In genomic region chr19:49701271-49701786, GRCh38 we compare ENCODE assay signal across 3 cellular contexts.
TF ChIP-seq lines count a peak whose summit lies in the region.

No MANE protein-coding gene starts in this region.

TF ChIP-seq in SK-N-SH, 30 proteins besides CTCF, POLR2A, EP300 and RAD21 (continues in another document):
- TF ChIP-seq TEAD4 (IDR thresholded peaks at IDR 0.05; ENCODE audit: borderline replicate concordance, insufficient read depth) (no peak), MAX (IDR thresholded peaks at IDR 0.05; ENCODE audit: low read depth) (no peak), ELF1 (IDR thresholded peaks at IDR 0.05) (no peak), FOXJ3 (CRISPR knock-in tag; IDR thresholded peaks at IDR 0.05) (no peak), RXRA (IDR thresholded peaks at IDR 0.05; ENCODE audit: borderline replicate concordance, low read depth) (no peak), USF1 (IDR thresholded peaks at IDR 0.05; ENCODE audit: borderline replicate concordance, low read depth) (no peak), RCOR1 (IDR thresholded peaks at IDR 0.05; ENCODE audit: low read length) (no peak), EZH2phosphoT487 (IDR thresholded peaks at IDR 0.05; ENCODE audit: borderline replicate concordance, low read depth) (no peak), SMC3 (IDR thresholded peaks at IDR 0.05; ENCODE audit: low read depth, low read length) (no peak), USF2 (IDR thresholded peaks at IDR 0.05; ENCODE audit: borderline replicate concordance, low read depth, low read length) (no peak), GABPA (IDR thresholded peaks at IDR 0.05; ENCODE audit: low read depth) (no peak), REST (IDR thresholded peaks at IDR 0.05; ENCODE audit: low read depth, low read length) (no peak)

TF ChIP-seq in SK-N-SH treated with all-trans-retinoic acid at 6 μM for 48 hours, 23 proteins besides CTCF, POLR2A, EP300 and RAD21:
- TF ChIP-seq ZNF8 (CRISPR knock-in tag; IDR thresholded peaks at IDR 0.05), result no peak
- no peak for TF ChIP-seq CREB5 (CRISPR knock-in tag; IDR thresholded peaks at IDR 0.05; ENCODE audit: low read depth)
- no peak for TF ChIP-seq OSR1 (CRISPR knock-in tag; IDR thresholded peaks at IDR 0.05)
- TF ChIP-seq ZFP30 (CRISPR knock-in tag; IDR thresholded peaks at IDR 0.05), result no peak
- no peak for TF ChIP-seq BACH2 (CRISPR knock-in tag; IDR thresholded peaks at IDR 0.05; ENCODE audit: borderline replicate concordance)
TF ChIP-seq in SK-N-SH treated with all-trans-retinoic acid at 6 μM for 48 hours: peak in this region for 0.

TF ChIP-seq in HEK293, 187 proteins besides CTCF, POLR2A, EP300 and RAD21:
- no peak for TF ChIP-seq ZIC2 (tag by site-specific recombination; IDR thresholded peaks at IDR 0.05)
- TF ChIP-seq ZNF280C (tag by site-specific recombination; IDR thresholded peaks at IDR 0.05), result no peak
- TF ChIP-seq ZNF140 (tag by site-specific recombination; IDR thresholded peaks at IDR 0.05), result no peak
- peak; percentile 46; the same call in 1 of the 2 replicates for TF ChIP-seq KLF9 (tag by site-specific recombination; IDR thresholded peaks at IDR 0.05; ENCODE audit: low read depth)
- no peak for TF ChIP-seq ZNF280D (tag by site-specific recombination; IDR thresholded peaks at IDR 0.05)
- TF ChIP-seq KLF10 (tag by site-specific recombination; IDR thresholded peaks at IDR 0.05), result peak; percentile 49; the same call in 1 of the 2 replicates
- peak; percentile 46; the same call in 1 of the 2 replicates for TF ChIP-seq EGR2 (tag by site-specific recombination; IDR thresholded peaks at IDR 0.05; ENCODE audit: low read depth)
- TF ChIP-seq MZF1 (tag by site-specific recombination; IDR thresholded peaks at IDR 0.05; ENCODE audit: borderline replicate concordance), result no peak
- peak; percentile 69 for TF ChIP-seq ZFHX2 (tag by site-specific recombination; conservative IDR thresholded peaks at IDR 0.05)
